Comparison of ENCODE assay signal across 8 cellular contexts in genomic region chr7:92621026-92621540, GRCh38.
DNase-seq lines count a peak whose midpoint lies in the region; ATAC-seq lines count a peak whose summit lies in the region.

No MANE protein-coding gene starts in this region.

- peak overlapping the region; percentile 42 for H3K27ac ChIP-seq in ACC112 (ENCODE audit: low read depth, low read length)

- peaks cover 33% of the 10 kb centered on the region for H3K4me1 ChIP-seq in ACC112 (ENCODE audit: control insufficient read depth, insufficient read depth, low read length, unreplicated experiment)

- DNase-seq in NCI-H2227 treated with DMSO at 0.1 percent for 48 hours (lab: John Stamatoyannopoulos, UW) (peak; percentile 77), cerebellar cortex (ENCODE audit: low spot score) (peak; percentile 85), left kidney (ENCODE audit: low read depth, low spot score) (peak; percentile 84)
- DNase-seq in activated CD4-positive, CD25-positive, alpha-beta regulatory T cell treated with anti-CD3 and anti-CD28 coated beads, Interleukin-2, amount 50 U/mL, for 16 hours (ENCODE audit: low read depth, low spot score) = peak; percentile 48
- peak; percentile 64 to 78 for DNase-seq in stimulated activated CD4-positive, alpha-beta T cell treated with anti-CD3 and anti-CD28 coated beads, Interleukin-4, amount 100 ng/mL, for 4 hours

- H3K27me3 ChIP-seq in ACC112 (ENCODE audit: insufficient read depth, low read length) = no peaks in the 10 kb centered on the region

- ATAC-seq in GM18517 (IDR thresholded peaks at IDR 0.05; ENCODE audit: unreplicated experiment) (peak; percentile 65), HG03097 (IDR thresholded peaks at IDR 0.05; ENCODE audit: low FRiP score, unreplicated experiment) (peak; percentile 45)

- no peaks in the 10 kb centered on the region for H3K36me3 ChIP-seq in ACC112 (ENCODE audit: insufficient read depth, low read length)

- no peak overlapping the region for H2AFZ ChIP-seq in ACC112 (ENCODE audit: low read length, unreplicated experiment)

- peaks cover 20% of the 10 kb centered on the region for H3K79me2 ChIP-seq in ACC112 (ENCODE audit: control insufficient read depth, insufficient read depth, low read length, unreplicated experiment)

- H3K4me3 ChIP-seq in ACC112 (ENCODE audit: low read depth, low read length) = no peak overlapping the region
